Comparison of ENCODE assay signal across 1 cellular context in genomic region chr9:251398-251797, GRCh38.
A peak's percentile ranks its signal among the peaks of the same experiment; 100 is the strongest.
TF ChIP-seq lines count a peak whose summit lies in the region.

No MANE protein-coding gene starts in this region.

TF ChIP-seq in K562, 482 proteins besides CTCF, POLR2A, EP300 and RAD21 (continued from another document and continues in another):
- no peak for TF ChIP-seq ATF6 (CRISPR knock-in tag; IDR thresholded peaks at IDR 0.05)
- no peak for TF ChIP-seq ARID3A (IDR thresholded peaks at IDR 0.05; ENCODE audit: borderline replicate concordance, low read depth, low read length)
- no peak for TF ChIP-seq ZNF184 (CRISPR knock-in tag; IDR thresholded peaks at IDR 0.05)
- TF ChIP-seq HNRNPH1 (optimal IDR thresholded peaks at IDR 0.05; ENCODE audit: low read depth, low read length), result no peak
- no peak for TF ChIP-seq SRSF1 (IDR thresholded peaks at IDR 0.05; ENCODE audit: low read depth, low read length)
- peak; percentile 87 for TF ChIP-seq CBFA2T2 (conservative IDR thresholded peaks at IDR 0.05)
- no peak for TF ChIP-seq BMI1 (IDR thresholded peaks at IDR 0.05; ENCODE audit: low read length)
- TF ChIP-seq ZNF384 (IDR thresholded peaks at IDR 0.05; ENCODE audit: low read depth, low read length), result no peak
- no peak for TF ChIP-seq NCOA4 (IDR thresholded peaks at IDR 0.05; ENCODE audit: partially characterized antibody)
- TF ChIP-seq ZBTB17 (CRISPR knock-in tag; IDR thresholded peaks at IDR 0.05), result no peak
- TF ChIP-seq ZNF57 (CRISPR knock-in tag; IDR thresholded peaks at IDR 0.05), result no peak
- TF ChIP-seq ZNF197 (CRISPR knock-in tag; IDR thresholded peaks at IDR 0.05; ENCODE audit: low read depth), result no peak
- TF ChIP-seq BHLHE40 (IDR thresholded peaks at IDR 0.05; ENCODE audit: low read length), result no peak
- TF ChIP-seq MNT (conservative IDR thresholded peaks at IDR 0.05), result no peak; a peak in 1 of 4 replicates
- no peak for TF ChIP-seq TRIM25 (IDR thresholded peaks at IDR 0.05; ENCODE audit: borderline replicate concordance)
- no peak for TF ChIP-seq SNRNP70 (optimal IDR thresholded peaks at IDR 0.05; ENCODE audit: low read depth, low read length)
- TF ChIP-seq ATF2 (CRISPR knock-in tag; IDR thresholded peaks at IDR 0.05), result no peak
- no peak for TF ChIP-seq NEUROD1 (IDR thresholded peaks at IDR 0.05; ENCODE audit: borderline replicate concordance, low read depth, low read length, partially characterized antibody)
- no peak for TF ChIP-seq SIN3B (IDR thresholded peaks at IDR 0.05; ENCODE audit: low read depth)
- peak; percentile 70; the same call in 1 of the 2 replicates for TF ChIP-seq MTA1 (IDR thresholded peaks at IDR 0.05; ENCODE audit: borderline replicate concordance)
- no peak for TF ChIP-seq RB1 (IDR thresholded peaks at IDR 0.05; ENCODE audit: low read depth)
- TF ChIP-seq FOSL1 (tag; conservative IDR thresholded peaks at IDR 0.05), result peak; percentile 55; the same call in 1 of the 2 replicates
- TF ChIP-seq GATA2 (CRISPR knock-in tag; IDR thresholded peaks at IDR 0.05), result peak; percentile 84
- peak in 1 of 2 experiments; percentile 85; a peak in 2 of 4 replicates for TF ChIP-seq TBL1XR1 (IDR thresholded peaks at IDR 0.05; ENCODE audit: low read length in 2 of 2)
- TF ChIP-seq JUNB (CRISPR knock-in tag; conservative IDR thresholded peaks at IDR 0.05), result no peak
- TF ChIP-seq ZNF174 (CRISPR knock-in tag; IDR thresholded peaks at IDR 0.05), result no peak
- no peak for TF ChIP-seq USF1 (CRISPR knock-in tag; IDR thresholded peaks at IDR 0.05)
- no peak for TF ChIP-seq E2F3 (CRISPR knock-in tag; IDR thresholded peaks at IDR 0.05)
- TF ChIP-seq ZHX1 (conservative IDR thresholded peaks at IDR 0.05; ENCODE audit: low read length), result no peak
- no peak for TF ChIP-seq ZBTB1 (CRISPR knock-in tag; IDR thresholded peaks at IDR 0.05; ENCODE audit: borderline replicate concordance, low read depth)
- peak; percentile 80 for TF ChIP-seq SMAD4 (CRISPR knock-in tag; conservative IDR thresholded peaks at IDR 0.05)
- no peak for TF ChIP-seq ZNF12 (CRISPR knock-in tag; IDR thresholded peaks at IDR 0.05)
- peak; percentile 96 for TF ChIP-seq TAL1 (IDR thresholded peaks at IDR 0.05)
- no peak for TF ChIP-seq CBFB (CRISPR knock-in tag; IDR thresholded peaks at IDR 0.05)
- no peak for TF ChIP-seq RBM25 (IDR thresholded peaks at IDR 0.05; ENCODE audit: low read depth, low read length, severe bottlenecking)
- no peak for TF ChIP-seq GABPA (tag; conservative IDR thresholded peaks at IDR 0.05; ENCODE audit: low read depth)
- peak; percentile 45; the same call in 1 of the 2 replicates for TF ChIP-seq VEZF1 (CRISPR knock-in tag; IDR thresholded peaks at IDR 0.05)
- no peak for TF ChIP-seq RBM39 (optimal IDR thresholded peaks at IDR 0.05; ENCODE audit: low read depth, low read length)
- no peak for TF ChIP-seq ZNF316 (IDR thresholded peaks at IDR 0.05)
- TF ChIP-seq HNRNPL (IDR thresholded peaks at IDR 0.05; ENCODE audit: low read depth, low read length), result no peak
- TF ChIP-seq NR2F6 (CRISPR knock-in tag; IDR thresholded peaks at IDR 0.05), result no peak
- TF ChIP-seq ZNF512 (tag; IDR thresholded peaks at IDR 0.05), result no peak
- peak in 1 of 2 experiments; percentile 29; a peak in 1 of 4 replicates for TF ChIP-seq FOXA3 (CRISPR knock-in tag; conservative IDR thresholded peaks at IDR 0.05 in 1 of 2, IDR thresholded peaks at IDR 0.05 in 1 of 2)
- TF ChIP-seq PPARD (CRISPR knock-in tag; IDR thresholded peaks at IDR 0.05), result no peak
- no peak for TF ChIP-seq MYC (IDR thresholded peaks at IDR 0.05; ENCODE audit: low read depth, low read length)
- TF ChIP-seq MYC (CRISPR knock-in tag; IDR thresholded peaks at IDR 0.05; ENCODE audit: borderline replicate concordance, low read depth), result no peak
- TF ChIP-seq UBTF (IDR thresholded peaks at IDR 0.05; ENCODE audit: borderline replicate concordance in 1 of 2, low read depth in 2 of 2, low read length in 2 of 2), result no peak
- no peak for TF ChIP-seq ZNF699 (CRISPR knock-in tag; IDR thresholded peaks at IDR 0.05; ENCODE audit: insufficient replicate concordance)
- peak; percentile 43; the same call in 1 of the 2 replicates for TF ChIP-seq CREB1 (IDR thresholded peaks at IDR 0.05)
- no peak for TF ChIP-seq CREB1 (CRISPR knock-in tag; IDR thresholded peaks at IDR 0.05)
- TF ChIP-seq RBBP5 (IDR thresholded peaks at IDR 0.05; ENCODE audit: borderline replicate concordance, insufficient read depth, low read length, poor library complexity, severe bottlenecking), result no peak
- peak; percentile 98 for TF ChIP-seq ARID1B (IDR thresholded peaks at IDR 0.05)
- TF ChIP-seq ZFP36 (IDR thresholded peaks at IDR 0.05; ENCODE audit: low read depth, low read length, partially characterized antibody), result no peak
- no peak for TF ChIP-seq TGIF2 (CRISPR knock-in tag; IDR thresholded peaks at IDR 0.05)
